In the genomic region with DNA sequence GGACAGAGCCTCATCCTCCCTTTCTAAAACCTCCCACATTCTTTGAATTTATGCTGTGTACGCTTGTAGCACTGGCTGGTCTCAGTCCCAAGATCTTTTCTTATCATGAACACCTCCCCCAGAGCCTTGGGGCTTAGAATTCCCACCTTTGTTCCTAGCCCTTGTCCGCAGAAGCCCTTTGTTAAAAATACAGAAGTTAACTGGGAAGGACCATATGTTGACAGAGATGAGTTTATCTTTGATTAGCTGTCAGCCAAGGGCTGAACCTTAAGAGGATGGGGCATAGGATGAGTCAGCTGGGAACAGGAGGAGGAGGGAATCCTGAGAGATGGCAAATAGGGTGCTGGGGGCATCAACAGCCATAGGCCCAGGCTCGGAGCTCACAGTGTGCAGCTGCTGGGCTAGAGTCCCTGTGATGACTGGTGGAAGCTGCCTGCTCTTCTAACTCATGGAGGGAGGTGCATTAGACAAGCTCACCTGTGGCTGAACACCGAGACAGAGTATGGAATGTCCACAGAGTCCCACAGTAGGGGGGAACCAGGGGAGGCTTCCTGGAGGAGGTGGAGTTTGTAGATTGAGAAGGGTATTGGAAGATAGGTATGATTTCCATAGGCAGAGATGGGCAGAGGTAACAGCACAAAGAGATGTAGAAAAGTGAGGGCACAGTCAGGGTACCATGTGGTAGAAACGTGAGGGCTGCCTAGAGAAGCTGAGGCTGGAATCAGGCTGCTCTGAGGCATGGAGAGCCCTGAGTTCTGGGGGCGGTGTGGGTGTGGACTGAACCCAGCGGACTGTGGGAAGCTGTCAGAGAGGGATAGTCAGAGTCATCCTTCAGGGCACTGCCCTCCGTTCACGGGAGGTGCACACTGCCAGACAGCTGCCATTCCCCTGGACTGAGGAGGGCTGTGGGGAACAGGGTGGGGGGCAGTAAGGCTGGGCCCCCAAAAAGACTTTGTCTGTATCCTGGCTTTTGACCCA, we compare ENCODE assay signal across 1 cellular context.
TF ChIP-seq lines count a peak whose summit lies in the region.

No MANE protein-coding gene starts in this region.

TF ChIP-seq in K562, 482 proteins besides CTCF, POLR2A, EP300 and RAD21 (continued from another document):
- TF ChIP-seq, protein P1, sequence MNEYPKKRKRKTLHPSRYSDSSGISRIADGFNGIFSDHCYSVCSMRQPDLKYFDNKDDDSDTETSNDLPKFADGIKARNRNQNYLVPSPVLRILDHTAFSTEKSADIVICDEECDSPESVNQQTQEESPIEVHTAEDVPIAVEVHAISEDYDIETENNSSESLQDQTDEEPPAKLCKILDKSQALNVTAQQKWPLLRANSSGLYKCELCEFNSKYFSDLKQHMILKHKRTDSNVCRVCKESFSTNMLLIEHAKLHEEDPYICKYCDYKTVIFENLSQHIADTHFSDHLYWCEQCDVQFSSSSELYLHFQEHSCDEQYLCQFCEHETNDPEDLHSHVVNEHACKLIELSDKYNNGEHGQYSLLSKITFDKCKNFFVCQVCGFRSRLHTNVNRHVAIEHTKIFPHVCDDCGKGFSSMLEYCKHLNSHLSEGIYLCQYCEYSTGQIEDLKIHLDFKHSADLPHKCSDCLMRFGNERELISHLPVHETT (CRISPR knock-in tag; conservative IDR thresholded peaks at IDR 0.05 in 1 of 2, IDR thresholded peaks at IDR 0.05 in 1 of 2) = 0 out of 4 replicates have a peak, but pooled peaks of 1 of the 2 experiments have one; percentile 51
- TF ChIP-seq HDAC1 (IDR thresholded peaks at IDR 0.05) (peak in 1 of 2 experiments; percentile 53; a peak in 1 of 4 replicates), FOSL1 (tag; conservative IDR thresholded peaks at IDR 0.05) (peak; percentile 84), NR2C1 (IDR thresholded peaks at IDR 0.05) (no peak), NR2C1 (tag; IDR thresholded peaks at IDR 0.05) (no peak), MAFF (IDR thresholded peaks at IDR 0.05; ENCODE audit: low read length) (peak; percentile 44; the same call in 1 of the 2 replicates), RBBP5 (IDR thresholded peaks at IDR 0.05; ENCODE audit: borderline replicate concordance, insufficient read depth, low read length, poor library complexity, severe bottlenecking) (no peak), TEAD4 (IDR thresholded peaks at IDR 0.05; ENCODE audit: low read length) (peak; percentile 59; the same call in 1 of the 2 replicates), TEAD4 (CRISPR knock-in tag; IDR thresholded peaks at IDR 0.05; ENCODE audit: borderline replicate concordance) (no peak), SOX6 (IDR thresholded peaks at IDR 0.05) (peak; percentile 97), SMARCA4 (IDR thresholded peaks at IDR 0.05) (peak; percentile 61; the same call in 1 of the 2 replicates), POLR3A (IDR thresholded peaks at IDR 0.05; ENCODE audit: borderline replicate concordance, extremely low read depth, insufficient read depth, insufficient read length) (no peak), MAFG (tag; conservative IDR thresholded peaks at IDR 0.05) (0 out of 2 replicates have a peak, but pooled peaks have one; percentile 48), SMARCE1 (IDR thresholded peaks at IDR 0.05) (peak; percentile 58; the same call in 1 of the 2 replicates), TBP (optimal IDR thresholded peaks at IDR 0.05; ENCODE audit: low read depth, low read length) (no peak), HSF4 (CRISPR knock-in tag; IDR thresholded peaks at IDR 0.05; ENCODE audit: borderline replicate concordance) (0 out of 2 replicates have a peak, but pooled peaks have one; percentile 62), EGR1 (conservative IDR thresholded peaks at IDR 0.05) (peak; percentile 73), TCF3 (CRISPR knock-in tag; IDR thresholded peaks at IDR 0.05) (peak; percentile 57), ZNF384 (IDR thresholded peaks at IDR 0.05; ENCODE audit: low read depth, low read length) (no peak), JUN (IDR thresholded peaks at IDR 0.05; ENCODE audit: borderline replicate concordance, low read depth, low read length) (peak; percentile 71), JUN (CRISPR knock-in tag; IDR thresholded peaks at IDR 0.05; ENCODE audit: borderline replicate concordance) (no peak), TBL1XR1 (IDR thresholded peaks at IDR 0.05; ENCODE audit: low read length in 2 of 2) (0 out of 4 replicates have a peak, but pooled peaks of 1 of the 2 experiments have one; percentile 20), ZEB2 (IDR thresholded peaks at IDR 0.05) (peak; percentile 86), ZBTB17 (CRISPR knock-in tag; IDR thresholded peaks at IDR 0.05) (0 out of 2 replicates have a peak, but pooled peaks have one; percentile 29), ATF7 (IDR thresholded peaks at IDR 0.05) (0 out of 2 replicates have a peak, but pooled peaks have one; percentile 19), GATAD2A (IDR thresholded peaks at IDR 0.05) (peak; percentile 18; the same call in 1 of the 2 replicates), NFYB (IDR thresholded peaks at IDR 0.05; ENCODE audit: extremely low read depth, insufficient read length) (no peak), ESRRA (IDR thresholded peaks at IDR 0.05; ENCODE audit: borderline replicate concordance, low read depth) (0 out of 2 replicates have a peak, but pooled peaks have one; percentile 30), CTBP1 (IDR thresholded peaks at IDR 0.05; ENCODE audit: borderline replicate concordance) (peak; percentile 99), ARID1B (IDR thresholded peaks at IDR 0.05) (peak; percentile 80), ZNF436 (CRISPR knock-in tag; IDR thresholded peaks at IDR 0.05) (peak; percentile 56; the same call in 1 of the 2 replicates)
- TF ChIP-seq, protein P2, sequence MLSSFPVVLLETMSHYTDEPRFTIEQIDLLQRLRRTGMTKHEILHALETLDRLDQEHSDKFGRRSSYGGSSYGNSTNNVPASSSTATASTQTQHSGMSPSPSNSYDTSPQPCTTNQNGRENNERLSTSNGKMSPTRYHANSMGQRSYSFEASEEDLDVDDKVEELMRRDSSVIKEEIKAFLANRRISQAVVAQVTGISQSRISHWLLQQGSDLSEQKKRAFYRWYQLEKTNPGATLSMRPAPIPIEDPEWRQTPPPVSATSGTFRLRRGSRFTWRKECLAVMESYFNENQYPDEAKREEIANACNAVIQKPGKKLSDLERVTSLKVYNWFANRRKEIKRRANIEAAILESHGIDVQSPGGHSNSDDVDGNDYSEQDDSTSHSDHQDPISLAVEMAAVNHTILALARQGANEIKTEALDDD (IDR thresholded peaks at IDR 0.05) = peak; percentile 42; the same call in 1 of the 2 replicates
- TF ChIP-seq, protein P3, sequence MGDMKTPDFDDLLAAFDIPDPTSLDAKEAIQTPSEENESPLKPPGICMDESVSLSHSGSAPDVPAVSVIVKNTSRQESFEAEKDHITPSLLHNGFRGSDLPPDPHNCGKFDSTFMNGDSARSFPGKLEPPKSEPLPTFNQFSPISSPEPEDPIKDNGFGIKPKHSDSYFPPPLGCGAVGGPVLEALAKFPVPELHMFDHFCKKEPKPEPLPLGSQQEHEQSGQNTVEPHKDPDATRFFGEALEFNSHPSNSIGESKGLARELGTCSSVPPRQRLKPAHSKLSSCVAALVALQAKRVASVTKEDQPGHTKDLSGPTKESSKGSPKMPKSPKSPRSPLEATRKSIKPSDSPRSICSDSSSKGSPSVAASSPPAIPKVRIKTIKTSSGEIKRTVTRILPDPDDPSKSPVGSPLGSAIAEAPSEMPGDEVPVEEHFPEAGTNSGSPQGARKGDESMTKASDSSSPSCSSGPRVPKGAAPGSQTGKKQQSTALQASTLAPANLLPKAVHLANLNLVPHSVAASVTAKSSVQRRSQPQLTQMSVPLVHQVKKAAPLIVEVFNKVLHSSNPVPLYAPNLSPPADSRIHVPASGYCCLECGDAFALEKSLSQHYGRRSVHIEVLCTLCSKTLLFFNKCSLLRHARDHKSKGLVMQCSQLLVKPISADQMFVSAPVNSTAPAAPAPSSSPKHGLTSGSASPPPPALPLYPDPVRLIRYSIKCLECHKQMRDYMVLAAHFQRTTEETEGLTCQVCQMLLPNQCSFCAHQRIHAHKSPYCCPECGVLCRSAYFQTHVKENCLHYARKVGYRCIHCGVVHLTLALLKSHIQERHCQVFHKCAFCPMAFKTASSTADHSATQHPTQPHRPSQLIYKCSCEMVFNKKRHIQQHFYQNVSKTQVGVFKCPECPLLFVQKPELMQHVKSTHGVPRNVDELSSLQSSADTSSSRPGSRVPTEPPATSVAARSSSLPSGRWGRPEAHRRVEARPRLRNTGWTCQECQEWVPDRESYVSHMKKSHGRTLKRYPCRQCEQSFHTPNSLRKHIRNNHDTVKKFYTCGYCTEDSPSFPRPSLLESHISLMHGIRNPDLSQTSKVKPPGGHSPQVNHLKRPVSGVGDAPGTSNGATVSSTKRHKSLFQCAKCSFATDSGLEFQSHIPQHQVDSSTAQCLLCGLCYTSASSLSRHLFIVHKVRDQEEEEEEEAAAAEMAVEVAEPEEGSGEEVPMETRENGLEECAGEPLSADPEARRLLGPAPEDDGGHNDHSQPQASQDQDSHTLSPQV (IDR thresholded peaks at IDR 0.05) = 0 out of 2 replicates have a peak, but pooled peaks have one; percentile 34
- TF ChIP-seq, protein P4, sequence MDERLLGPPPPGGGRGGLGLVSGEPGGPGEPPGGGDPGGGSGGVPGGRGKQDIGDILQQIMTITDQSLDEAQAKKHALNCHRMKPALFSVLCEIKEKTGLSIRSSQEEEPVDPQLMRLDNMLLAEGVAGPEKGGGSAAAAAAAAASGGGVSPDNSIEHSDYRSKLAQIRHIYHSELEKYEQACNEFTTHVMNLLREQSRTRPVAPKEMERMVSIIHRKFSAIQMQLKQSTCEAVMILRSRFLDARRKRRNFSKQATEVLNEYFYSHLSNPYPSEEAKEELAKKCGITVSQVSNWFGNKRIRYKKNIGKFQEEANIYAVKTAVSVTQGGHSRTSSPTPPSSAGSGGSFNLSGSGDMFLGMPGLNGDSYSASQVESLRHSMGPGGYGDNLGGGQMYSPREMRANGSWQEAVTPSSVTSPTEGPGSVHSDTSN (CRISPR knock-in tag; IDR thresholded peaks at IDR 0.05; ENCODE audit: low read depth) = no peak; the same call in 1 of the 2 replicates
- TF ChIP-seq, protein P4 (tag; conservative IDR thresholded peaks at IDR 0.05; ENCODE audit: low read depth) = peak; percentile 81
- TF ChIP-seq, protein P5, sequence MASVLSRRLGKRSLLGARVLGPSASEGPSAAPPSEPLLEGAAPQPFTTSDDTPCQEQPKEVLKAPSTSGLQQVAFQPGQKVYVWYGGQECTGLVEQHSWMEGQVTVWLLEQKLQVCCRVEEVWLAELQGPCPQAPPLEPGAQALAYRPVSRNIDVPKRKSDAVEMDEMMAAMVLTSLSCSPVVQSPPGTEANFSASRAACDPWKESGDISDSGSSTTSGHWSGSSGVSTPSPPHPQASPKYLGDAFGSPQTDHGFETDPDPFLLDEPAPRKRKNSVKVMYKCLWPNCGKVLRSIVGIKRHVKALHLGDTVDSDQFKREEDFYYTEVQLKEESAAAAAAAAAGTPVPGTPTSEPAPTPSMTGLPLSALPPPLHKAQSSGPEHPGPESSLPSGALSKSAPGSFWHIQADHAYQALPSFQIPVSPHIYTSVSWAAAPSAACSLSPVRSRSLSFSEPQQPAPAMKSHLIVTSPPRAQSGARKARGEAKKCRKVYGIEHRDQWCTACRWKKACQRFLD (CRISPR knock-in tag; IDR thresholded peaks at IDR 0.05) = 0 out of 2 replicates have a peak, but pooled peaks have one; percentile 31
- TF ChIP-seq, protein P6, sequence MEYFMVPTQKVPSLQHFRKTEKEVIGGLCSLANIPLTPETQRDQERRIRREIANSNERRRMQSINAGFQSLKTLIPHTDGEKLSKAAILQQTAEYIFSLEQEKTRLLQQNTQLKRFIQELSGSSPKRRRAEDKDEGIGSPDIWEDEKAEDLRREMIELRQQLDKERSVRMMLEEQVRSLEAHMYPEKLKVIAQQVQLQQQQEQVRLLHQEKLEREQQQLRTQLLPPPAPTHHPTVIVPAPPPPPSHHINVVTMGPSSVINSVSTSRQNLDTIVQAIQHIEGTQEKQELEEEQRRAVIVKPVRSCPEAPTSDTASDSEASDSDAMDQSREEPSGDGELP (CRISPR knock-in tag; IDR thresholded peaks at IDR 0.05; ENCODE audit: borderline replicate concordance) = peak; percentile 43
